In the genomic region with DNA sequence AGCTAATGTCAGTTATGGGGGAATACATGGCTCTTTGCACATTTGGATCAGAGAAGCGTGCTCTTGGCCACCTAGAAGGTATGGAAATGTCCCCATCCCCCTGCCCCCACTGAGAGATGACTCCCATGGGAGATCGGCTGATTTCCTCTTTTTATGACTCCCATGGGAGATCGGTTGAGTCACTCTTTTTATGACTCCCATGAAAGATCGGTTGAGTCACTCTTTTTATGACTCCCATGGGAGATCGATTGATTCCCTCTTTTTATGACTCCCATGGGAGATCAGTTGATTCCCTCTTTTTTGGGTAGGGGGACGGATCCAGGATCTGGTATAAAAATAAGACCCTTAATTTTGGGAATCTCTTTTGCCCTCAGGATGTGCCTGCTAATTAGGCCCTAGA, we compare ENCODE assay signal across 20 cellular contexts. TPM values are rescaled to one million over a fixed set of nuclear protein-coding genes. Genes with fewer than 3 reads are reported as not detected.
DNase-seq lines count a peak whose midpoint lies in the region; FAIRE-seq and TF ChIP-seq lines count a peak whose summit lies in the region.
"Had no signal": no experiment of that assay in that cellular context is flagged by ENCODE, and none has a peak within 500 bp of the region (broad histone marks: within the 10 kb centered on the region; RNA-seq: fewer than 3 reads in every experiment).

No MANE protein-coding gene starts in this region.

- H3K4me3 ChIP-seq in colonic mucosa, result no peak overlapping the region
- no peak overlapping the region for H3K4me3 ChIP-seq in kidney (ENCODE audit: low read length in 2 of 2)
- no peak overlapping the region for H3K4me3 ChIP-seq in H7 (ENCODE audit: insufficient read depth, low read depth, low read length)
- H3K4me3 ChIP-seq: gastroesophageal sphincter, testis had no signal

- TF ChIP-seq CTCF in colonic mucosa (IDR thresholded peaks at IDR 0.05) (no peak), kidney (IDR thresholded peaks at IDR 0.05; ENCODE audit: borderline replicate concordance, extremely low read depth, insufficient read depth) (no peak)

- H3K9ac ChIP-seq in colonic mucosa (ENCODE audit: low read depth in 2 of 2, low read length in 2 of 2) (no peak overlapping the region), kidney (ENCODE audit: low read length in 2 of 2) (no peak overlapping the region)

- H3K27ac ChIP-seq in colonic mucosa (no peak overlapping the region), kidney (ENCODE audit: low read depth in 2 of 2, low read length in 2 of 2) (no peak overlapping the region)
- H3K27ac ChIP-seq: gastroesophageal sphincter, testis had no signal

- no peaks in the 10 kb centered on the region for H3K9me3 ChIP-seq in colonic mucosa
- H3K9me3 ChIP-seq in kidney (ENCODE audit: control insufficient read depth in 1 of 2, low read length in 2 of 2), result no peaks in the 10 kb centered on the region
- H3K9me3 ChIP-seq: gastroesophageal sphincter, testis had no signal

- DNase-seq in NCI-H345 (lab: John Stamatoyannopoulos, UW), result peak; percentile 8
- no peak for DNase-seq in NCI-H345 treated with DMSO at 0.1 percent for 48 hours (lab: John Stamatoyannopoulos, UW; ENCODE audit: unreplicated experiment)
- DNase-seq in HT-29 (ENCODE audit: low spot score), result peak; percentile 69
- DNase-seq in T1000 (lab: John Stamatoyannopoulos, UW), result peak; percentile 41
- DNase-seq in renal cortical epithelial cell (ENCODE audit: low read depth), result peak; percentile 69
- no peak for DNase-seq in colonic mucosa
- DNase-seq in kidney, result no peak
- DNase-seq in H7, result no peak
- DNase-seq: activated CD4-positive, alpha-beta T cell treated with anti-CD3 and anti-CD28 coated beads for 4 hours; activated naive CD4-positive, alpha-beta T cell treated with anti-CD3 and anti-CD28 coated beads, Interleukin-2, amount 50 U/mL, for 16 hours; H9; Kasumi-1; NCI-H187; NCI-H774; retina; SHP77 treated with DMSO at 0.1 percent for 48 hours; testis had no signal

- H3K36me3 ChIP-seq in colonic mucosa, result no peaks in the 10 kb centered on the region
- H3K36me3 ChIP-seq in kidney (ENCODE audit: control insufficient read depth in 1 of 2, insufficient read depth in 2 of 2, low read length in 2 of 2), result no peaks in the 10 kb centered on the region
- H3K36me3 ChIP-seq in H7 (replicated peaks; ENCODE audit: control insufficient read depth, insufficient read depth, low read length), result no peaks in the 10 kb centered on the region
- H3K36me3 ChIP-seq: gastroesophageal sphincter had no signal

- FAIRE-seq in kidney (lab: Jason Lieb, UNC), result no peak

- intact Hi-C loops in colonic mucosa (cut with DNase I), result no loop called here
- intact Hi-C loops in kidney (cut with DNase I), result no loop called here

- H3K27me3 ChIP-seq in colonic mucosa (no peaks in the 10 kb centered on the region), H7 (ENCODE audit: control insufficient read depth, insufficient read depth, low read length) (no peaks in the 10 kb centered on the region)
- H3K27me3 ChIP-seq: gastroesophageal sphincter, testis had no signal

- H3K4me1 ChIP-seq in colonic mucosa (no peaks in the 10 kb centered on the region), kidney (ENCODE audit: control insufficient read depth in 1 of 2, insufficient read depth in 1 of 2, low read depth in 1 of 2, low read length in 2 of 2) (no peaks in the 10 kb centered on the region)
- H3K4me1 ChIP-seq: testis had no signal

RNA-seq across cellular contexts. Expression of gene TAAR9, which starts 10.3 kb away (rescaled TPM):
- total RNA-seq in HT-29 (2014; rRNA removed; shearing (Covaris generic)), result not detected in 2 replicates
- not detected in 2 replicates for total RNA-seq in renal cortical epithelial cell
- total RNA-seq in colonic mucosa, result not detected
- total RNA-seq in kidney, result not detected
- not detected for polyA plus RNA-seq in kidney (ENCODE audit: insufficient read depth, low read depth, low replicate concordance)
- not detected in 2 replicates for total RNA-seq in H7 (2014; rRNA removed; shearing (Covaris generic))
- total RNA-seq: cardiac septum, gastroesophageal sphincter, H9 had no signal
- polyA plus RNA-seq: neural cell had no signal

RNA-seq across cellular contexts. Expression of gene STX7, which starts 14.9 kb away (rescaled TPM):
- 16.1 and 20.9 TPM in 2 replicates for total RNA-seq in HT-29 (2014; rRNA removed; shearing (Covaris generic))
- total RNA-seq in renal cortical epithelial cell (51.9 and 65.7 TPM in 2 replicates), colonic mucosa (10 to 100 TPM; 30.5 to 52.8 TPM), kidney (77.9 TPM)
- polyA plus RNA-seq in kidney (ENCODE audit: insufficient read depth, low read depth, low replicate concordance), result 27.4 TPM
- total RNA-seq in H7 (2014; rRNA removed; shearing (Covaris generic)), result 19.6 and 22.1 TPM in 2 replicates

RNA-seq across cellular contexts. Expression of gene TAAR8, which starts 24.7 kb away (rescaled TPM):
- total RNA-seq in HT-29 (2014; rRNA removed; shearing (Covaris generic)), result not detected in 2 replicates
- total RNA-seq in renal cortical epithelial cell (not detected in 2 replicates), colonic mucosa (not detected), kidney (not detected)
- not detected for polyA plus RNA-seq in kidney (ENCODE audit: insufficient read depth, low read depth, low replicate concordance)
- total RNA-seq in H7 (2014; rRNA removed; shearing (Covaris generic)), result not detected in 2 replicates
- total RNA-seq: cardiac septum, gastroesophageal sphincter, H9, testis had no signal
- polyA plus RNA-seq: neural cell had no signal

RNA-seq across cellular contexts. Expression of gene TAAR6, which starts 42.3 kb away (rescaled TPM):
- total RNA-seq in HT-29 (2014; rRNA removed; shearing (Covaris generic)), result not detected in 2 replicates
- total RNA-seq in renal cortical epithelial cell, result not detected in 2 replicates
- total RNA-seq in colonic mucosa, result not detected
- not detected for total RNA-seq in kidney
- polyA plus RNA-seq in kidney (ENCODE audit: insufficient read depth, low read depth, low replicate concordance), result not detected
- not detected in 2 replicates for total RNA-seq in H7 (2014; rRNA removed; shearing (Covaris generic))
- total RNA-seq: cardiac septum, gastroesophageal sphincter, H9, testis had no signal
- polyA plus RNA-seq: neural cell had no signal

Comparison
In these comparisons a context has a peak if more than half of its experiments do, and no peak if none do; other contexts are left out.
1. DNase-seq: peak in NCI-H345 (single experiment), HT-29 (single experiment), T1000 (single experiment) and renal cortical epithelial cell (single experiment); none in NCI-H345 treated with DMSO at 0.1 percent for 48 hours (single experiment), colonic mucosa (single experiment), kidney (single experiment) and H7 (single experiment).